ENCODE assay signal across 26 cellular contexts in the genomic region with DNA sequence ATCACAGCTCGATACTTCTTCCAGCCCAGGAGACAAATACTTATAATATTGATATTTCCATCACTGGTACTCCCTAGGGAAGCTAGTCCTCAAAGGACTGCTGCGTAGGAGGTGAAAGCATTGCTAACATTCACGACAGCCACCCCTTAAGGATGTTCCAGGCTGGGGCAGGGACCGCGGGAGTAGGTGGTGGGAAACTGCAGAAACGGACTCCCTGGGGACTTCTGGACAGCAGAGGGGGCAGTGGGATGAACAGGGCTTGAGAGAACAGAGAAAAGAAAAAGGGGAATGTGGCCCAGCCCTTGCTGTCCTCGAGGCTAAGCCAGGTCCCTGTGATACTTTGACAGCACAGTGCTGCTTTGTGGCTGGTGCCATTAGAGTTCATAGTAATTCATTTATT.
"Had no signal": no experiment of that assay in that cellular context is flagged by ENCODE, and none has a peak within 500 bp of the region (broad histone marks: within the 10 kb centered on the region; RNA-seq: fewer than 3 reads in every experiment).

No MANE protein-coding gene starts in this region.

- DNase-seq: activated CD4-positive, alpha-beta memory T cell treated with anti-CD3 and anti-CD28 coated beads, Interleukin-2, amount 10 ng/mL, durations not matched to agents 7 days and 5 days; activated CD4-positive, alpha-beta T cell treated with anti-CD3 and anti-CD28 coated beads for 36 hours; activated CD4-positive, alpha-beta T cell treated with anti-CD3 and anti-CD28 coated beads, Interleukin-2, amount 50 U/mL, for 1 hour; activated CD4-positive, CD25-positive, alpha-beta regulatory T cell; activated naive CD4-positive, alpha-beta T cell treated with Interleukin-2 at 50 U/mL for 16 hours; NCI-H1105; NCI-H1436; NCI-H1694 treated with DMSO at 0.1 percent for 48 hours; NCI-H2029 treated with DMSO at 0.1 percent for 48 hours; NCI-H345; NCI-H510A treated with DMSO at 0.1 percent for 48 hours; NCI-H69; NK-92 treated with Interleukin-12 subunit alpha and Interleukin-12 subunit beta, amount 100 ng/mL, for 24 hours; OCI-M1; RPMI8226; T-cell; T-helper 2 cell; T1000 had no signal

- H3K36me3 Mint-ChIP-seq: activated naive CD4-positive, alpha-beta T cell treated with anti-CD3 and anti-CD28 coated beads, Interleukin-2, amount 50 U/mL, for 72 hours; T-cell had no signal

- H3K36me3 ChIP-seq: adrenal gland, breast epithelium had no signal

- ATAC-seq: activated CD4-positive, alpha-beta T cell treated with anti-CD3 and anti-CD28 coated beads for 36 hours; activated naive CD4-positive, alpha-beta T cell treated with anti-CD3 and anti-CD28 coated beads, Interleukin-2, amount 50 U/mL, for 72 hours; Panc1; Right ventricle myocardium inferior; T-cell had no signal

- FAIRE-seq: TTC549 had no signal

- H3K27me3 Mint-ChIP-seq: activated CD4-positive, alpha-beta memory T cell treated with anti-CD3 and anti-CD28 coated beads, Interleukin-2, amount 10 ng/mL, durations not matched to agents 7 days and 5 days had no signal

- H3K9me3 ChIP-seq: adrenal gland, breast epithelium had no signal

- H3K4me2 ChIP-seq: KMS-11 had no signal

- H3K9ac ChIP-seq: KMS-11 had no signal

- H3K4me1 Mint-ChIP-seq: activated CD4-positive, alpha-beta memory T cell treated with anti-CD3 and anti-CD28 coated beads, Interleukin-2, amount 10 ng/mL, durations not matched to agents 7 days and 5 days; activated CD4-positive, alpha-beta T cell treated with anti-CD3 and anti-CD28 coated beads for 36 hours; T-cell had no signal

- H3K27ac ChIP-seq: adrenal gland, KMS-11, SK-N-MC had no signal

- H3K4me3 Mint-ChIP-seq: activated CD4-positive, alpha-beta memory T cell treated with anti-CD3 and anti-CD28 coated beads, Interleukin-2, amount 10 ng/mL, durations not matched to agents 7 days and 5 days; activated CD4-positive, alpha-beta T cell treated with anti-CD3 and anti-CD28 coated beads for 36 hours; T-cell had no signal

- H3K9me3 Mint-ChIP-seq: activated CD4-positive, alpha-beta memory T cell treated with anti-CD3 and anti-CD28 coated beads, Interleukin-2, amount 10 ng/mL, durations not matched to agents 7 days and 5 days; activated naive CD4-positive, alpha-beta T cell treated with anti-CD3 and anti-CD28 coated beads, Interleukin-2, amount 50 U/mL, for 72 hours; T-cell had no signal

- H3K27ac Mint-ChIP-seq: activated CD4-positive, alpha-beta memory T cell treated with anti-CD3 and anti-CD28 coated beads, Interleukin-2, amount 10 ng/mL, durations not matched to agents 7 days and 5 days; activated CD4-positive, alpha-beta T cell treated with anti-CD3 and anti-CD28 coated beads for 36 hours; activated naive CD4-positive, alpha-beta T cell treated with anti-CD3 and anti-CD28 coated beads, Interleukin-2, amount 50 U/mL, for 72 hours; T-cell had no signal

- H3K4me3 ChIP-seq: adrenal gland, SK-N-MC had no signal

- H3K27me3 ChIP-seq: adrenal gland, breast epithelium had no signal
